Comparison of ENCODE assay signal across 18 cellular contexts in the genomic region with DNA sequence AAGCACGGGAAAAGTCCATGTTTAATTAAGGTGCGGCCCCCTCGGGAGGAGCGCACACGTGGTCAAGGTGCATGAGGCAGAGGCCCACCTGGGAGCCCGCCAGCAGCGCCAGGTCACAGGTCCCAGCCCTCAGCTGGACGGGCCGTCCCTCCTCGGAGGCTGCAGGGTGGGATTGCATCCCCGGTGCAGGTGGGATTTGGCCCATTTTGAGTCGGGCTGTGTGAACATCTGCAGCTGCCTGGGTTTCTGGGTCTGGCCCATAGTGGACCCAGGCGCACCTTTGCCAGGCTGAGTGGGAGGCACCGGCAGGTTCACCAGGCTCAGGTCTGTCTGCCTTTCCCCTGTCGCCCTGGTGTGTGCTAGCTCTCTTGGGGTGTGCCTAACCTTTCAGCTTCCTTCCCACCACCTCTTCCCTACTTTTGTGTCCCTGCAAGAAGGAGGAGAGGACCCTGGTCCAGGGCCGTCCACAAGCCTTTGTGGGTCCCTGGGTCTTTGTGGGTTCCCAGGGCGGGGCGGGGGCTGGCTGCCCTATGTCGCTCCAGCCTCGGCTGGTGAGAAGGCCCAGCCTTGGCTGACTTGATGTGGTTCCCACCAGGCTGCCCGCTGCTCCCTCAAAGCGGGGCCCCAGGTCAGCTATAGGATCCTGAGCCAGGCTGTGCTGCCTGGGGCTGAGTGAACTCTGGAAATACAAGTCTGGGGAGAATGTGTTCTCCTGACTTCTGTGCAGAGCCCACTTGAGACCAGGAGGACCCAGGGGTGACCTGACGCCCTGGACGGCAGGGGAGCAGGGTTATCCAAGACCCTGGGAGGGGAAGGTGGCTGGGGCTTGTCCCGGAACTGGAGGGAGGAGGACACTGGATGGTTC.
"Had no signal": no experiment of that assay in that cellular context is flagged by ENCODE, and none has a peak within 500 bp of the region (broad histone marks: within the 10 kb centered on the region; RNA-seq: fewer than 3 reads in every experiment).

No MANE protein-coding gene starts in this region.

- H3K4me1 ChIP-seq: gastrocnemius medialis, sigmoid colon, thyroid gland, uterus had no signal

- ATAC-seq: gastrocnemius medialis, left colon had no signal

- H3K4me3 ChIP-seq: esophagus squamous epithelium, gastrocnemius medialis, sigmoid colon, smooth muscle cell, thyroid gland, uterus had no signal

- H3K4me1 Mint-ChIP-seq: brain, memory B cell had no signal

- H3K27ac ChIP-seq: esophagus squamous epithelium, gastrocnemius medialis, sigmoid colon, thyroid gland, uterus, WERI-Rb-1 had no signal

- H3K27ac Mint-ChIP-seq: activated naive CD4-positive, alpha-beta T cell treated with anti-CD3 and anti-CD28 coated beads, Interleukin-2, amount 50 U/mL, for 72 hours; brain; memory B cell had no signal

- H3K4me3 Mint-ChIP-seq: brain, memory B cell had no signal

- DNase-seq: activated CD4-positive, CD25-positive, alpha-beta regulatory T cell treated with anti-CD3 and anti-CD28 coated beads, Interleukin-2, amount 50 U/mL, for 72 hours; activated T-cell treated with anti-CD3 and anti-CD28 coated beads, Interleukin-2, amount 50 U/mL, for 1 hour; caudate nucleus; esophagus squamous epithelium; gastrocnemius medialis; occipital lobe; sigmoid colon; SK-N-SH; substantia nigra; thyroid gland; uterus; WERI-Rb-1 had no signal

- H3K36me3 ChIP-seq: esophagus squamous epithelium, gastrocnemius medialis, sigmoid colon, thyroid gland, uterus, WERI-Rb-1 had no signal

- H3K36me3 Mint-ChIP-seq: brain, memory B cell had no signal

- H3K9me3 ChIP-seq: esophagus squamous epithelium, gastrocnemius medialis, sigmoid colon, SK-N-SH, thyroid gland, uterus had no signal

- H3K9me3 Mint-ChIP-seq: brain; stimulated activated naive CD8-positive, alpha-beta T cell treated with anti-CD3 and anti-CD28 coated beads, Interleukin-15, Interleukin-2, amounts not matched to agents 100 ng/mL and 50 ng/mL, for 24 hours had no signal

- H3K27me3 ChIP-seq: gastrocnemius medialis, thyroid gland, uterus had no signal

- H3K9ac ChIP-seq: SK-N-SH had no signal
